Comparison of ENCODE assay signal across 25 cellular contexts in genomic region chr7:96416599-96416998, GRCh38.
"Had no signal": no experiment of that assay in that cellular context is flagged by ENCODE, and none has a peak within 500 bp of the region (broad histone marks: within the 10 kb centered on the region; RNA-seq: fewer than 3 reads in every experiment).

No MANE protein-coding gene starts in this region.

- H3K36me3 ChIP-seq: brain microvascular endothelial cell, gastrocnemius medialis, heart right ventricle, tibial nerve, uterus had no signal

- H3K27me3 ChIP-seq: brain microvascular endothelial cell, dorsolateral prefrontal cortex, gastrocnemius medialis, heart right ventricle, tibial nerve, uterus had no signal

- H3K27ac Mint-ChIP-seq: activated CD4-positive, alpha-beta memory T cell treated with anti-CD3 and anti-CD28 coated beads, Interleukin-2, amount 10 ng/mL, durations not matched to agents 7 days and 5 days; activated CD8-positive, alpha-beta memory T cell treated with anti-CD3 and anti-CD28 coated beads, Interleukin-2, amount 10 ng/mL, durations not matched to agents 7 days and 5 days; activated naive CD4-positive, alpha-beta T cell treated with anti-CD3 and anti-CD28 coated beads for 36 hours; activated naive CD8-positive, alpha-beta T cell treated with anti-CD3 and anti-CD28 coated beads, Interleukin-2, amount 50 U/mL, for 24 hours; activated T-cell treated with anti-CD3 and anti-CD28 coated beads, Interleukin-2, amount 50 U/mL, for 24 hours; activated T-helper 2 cell treated with anti-CD3 and anti-CD28 coated beads, Interferon-gamma antibody, Interleukin-2, Interleukin-4, amounts not matched to agents 10 μg/mL and 5 μg/mL and 100 μg/mL, durations not matched to agents 14 hours and 24 hours and 36 hours; immature natural killer cell; progenitor cell of endocrine pancreas; stimulated activated naive CD8-positive, alpha-beta T cell treated with anti-CD3 and anti-CD28 coated beads, Interleukin-15, Interleukin-2, amounts not matched to agents 100 ng/mL and 50 ng/mL, for 24 hours had no signal

- DNase-seq: activated CD4-positive, alpha-beta memory T cell treated with anti-CD3 and anti-CD28 coated beads, Interleukin-2, amount 10 ng/mL, durations not matched to agents 7 days and 5 days; activated CD4-positive, alpha-beta T cell treated with anti-CD3 and anti-CD28 coated beads for 48 hours; activated CD4-positive, CD25-positive, alpha-beta regulatory T cell; activated CD8-positive, alpha-beta memory T cell treated with anti-CD3 and anti-CD28 coated beads, Interleukin-2, amount 10 ng/mL, durations not matched to agents 7 days and 5 days; activated naive CD4-positive, alpha-beta T cell treated with anti-CD3 and anti-CD28 coated beads for 36 hours; activated naive CD8-positive, alpha-beta T cell treated with anti-CD3 and anti-CD28 coated beads, Interleukin-2, amount 50 U/mL, for 24 hours; activated T-cell treated with anti-CD3 and anti-CD28 coated beads, Interleukin-2, amount 50 U/mL, for 24 hours; aorta; brain microvascular endothelial cell; central memory CD4-positive, alpha-beta T cell; dorsolateral prefrontal cortex; gastrocnemius medialis; heart right ventricle; immature natural killer cell; midbrain; occipital lobe; T-helper 1 cell; T-helper 9 cell; uterus had no signal

- H3K4me3 ChIP-seq: dorsolateral prefrontal cortex, gastrocnemius medialis, heart right ventricle, skin epidermis, tibial nerve, uterus had no signal

- FAIRE-seq: colon had no signal

- H3K4me3 Mint-ChIP-seq: activated CD4-positive, alpha-beta memory T cell treated with anti-CD3 and anti-CD28 coated beads, Interleukin-2, amount 10 ng/mL, durations not matched to agents 7 days and 5 days; activated CD8-positive, alpha-beta memory T cell treated with anti-CD3 and anti-CD28 coated beads, Interleukin-2, amount 10 ng/mL, durations not matched to agents 7 days and 5 days; activated naive CD4-positive, alpha-beta T cell treated with anti-CD3 and anti-CD28 coated beads for 36 hours; activated naive CD8-positive, alpha-beta T cell treated with anti-CD3 and anti-CD28 coated beads, Interleukin-2, amount 50 U/mL, for 24 hours; activated T-cell treated with anti-CD3 and anti-CD28 coated beads, Interleukin-2, amount 50 U/mL, for 24 hours; immature natural killer cell; stimulated activated naive CD8-positive, alpha-beta T cell treated with anti-CD3 and anti-CD28 coated beads, Interleukin-15, Interleukin-2, amounts not matched to agents 100 ng/mL and 50 ng/mL, for 24 hours had no signal

- H3K4me1 ChIP-seq: gastrocnemius medialis, uterus had no signal

- H3K9me3 ChIP-seq: gastrocnemius medialis, heart right ventricle, tibial nerve, uterus had no signal

- H3K4me1 Mint-ChIP-seq: activated CD4-positive, alpha-beta memory T cell treated with anti-CD3 and anti-CD28 coated beads, Interleukin-2, amount 10 ng/mL, durations not matched to agents 7 days and 5 days; activated naive CD8-positive, alpha-beta T cell treated with anti-CD3 and anti-CD28 coated beads, Interleukin-2, amount 50 U/mL, for 24 hours; immature natural killer cell had no signal

- H3K27ac ChIP-seq: brain microvascular endothelial cell, dorsolateral prefrontal cortex, gastrocnemius medialis, heart right ventricle, skin epidermis, tibial nerve, uterus had no signal

- H3K9me3 Mint-ChIP-seq: activated CD4-positive, alpha-beta memory T cell treated with anti-CD3 and anti-CD28 coated beads, Interleukin-2, amount 10 ng/mL, durations not matched to agents 7 days and 5 days; activated naive CD4-positive, alpha-beta T cell treated with anti-CD3 and anti-CD28 coated beads for 36 hours; activated naive CD8-positive, alpha-beta T cell treated with anti-CD3 and anti-CD28 coated beads, Interleukin-2, amount 50 U/mL, for 24 hours; activated T-cell treated with anti-CD3 and anti-CD28 coated beads, Interleukin-2, amount 50 U/mL, for 24 hours; activated T-helper 2 cell treated with anti-CD3 and anti-CD28 coated beads, Interferon-gamma antibody, Interleukin-2, Interleukin-4, amounts not matched to agents 10 μg/mL and 5 μg/mL and 100 μg/mL, durations not matched to agents 14 hours and 24 hours and 36 hours; stimulated activated naive CD8-positive, alpha-beta T cell treated with anti-CD3 and anti-CD28 coated beads, Interleukin-15, Interleukin-2, amounts not matched to agents 100 ng/mL and 50 ng/mL, for 24 hours had no signal

- H3K36me3 Mint-ChIP-seq: activated CD8-positive, alpha-beta memory T cell treated with anti-CD3 and anti-CD28 coated beads, Interleukin-2, amount 10 ng/mL, durations not matched to agents 7 days and 5 days; immature natural killer cell had no signal
